In genomic region chr5:103120607-103121200, GRCh38 we compare ENCODE assay signal across 8 cellular contexts. TPM values are rescaled to one million over a fixed set of nuclear protein-coding genes. Genes with fewer than 3 reads are reported as not detected.
DNase-seq lines count a peak whose midpoint lies in the region; ATAC-seq and TF ChIP-seq lines count a peak whose summit lies in the region.

No MANE protein-coding gene starts in this region.

- H3K36me3 ChIP-seq in ascending aorta (no peaks in the 10 kb centered on the region), smooth muscle cell (ENCODE audit: low read depth) (no peaks in the 10 kb centered on the region)

- H3K4me2 ChIP-seq in smooth muscle cell = peak overlapping the region; percentile 95

- H3K79me2 ChIP-seq in smooth muscle cell (ENCODE audit: low read depth) = peaks cover 68% of the 10 kb centered on the region

- intact Hi-C loops in ascending aorta (cut with DNase I) = loop anchor here (2.0 kb wide), 1 partner anchor 138 kb away; the partner anchor contains the start of gene MACIR

- no peak for ATAC-seq in omental fat pad (ENCODE audit: low FRiP score)
- no peak for ATAC-seq in HG02610 (IDR thresholded peaks at IDR 0.05; ENCODE audit: unreplicated experiment)

- H4K20me1 ChIP-seq in smooth muscle cell (ENCODE audit: low read depth) = no peaks in the 10 kb centered on the region

- no peak for TF ChIP-seq CTCF in ascending aorta (IDR thresholded peaks at IDR 0.05)
- no peak for TF ChIP-seq CTCF in smooth muscle cell (IDR thresholded peaks at IDR 0.05; ENCODE audit: borderline replicate concordance, insufficient read depth, poor library complexity, severe bottlenecking)
- no peak for TF ChIP-seq CTCF in omental fat pad (IDR thresholded peaks at IDR 0.05)

- WGBS in smooth muscle cell (ENCODE audit: low lambda C conversion rate) = 3% methylated on average over 17 of the region's 17 CpGs

- peaks cover 6% of the 10 kb centered on the region for H3F3A ChIP-seq in smooth muscle cell (ENCODE audit: low read depth)

- H3K9me3 ChIP-seq in ascending aorta = no peaks in the 10 kb centered on the region
- H3K9me3 ChIP-seq in smooth muscle cell (replicated peaks; ENCODE audit: low read depth) = no peaks in the 10 kb centered on the region

- H3K27me3 ChIP-seq in ascending aorta = no peaks in the 10 kb centered on the region
- no peaks in the 10 kb centered on the region for H3K27me3 ChIP-seq in smooth muscle cell (ENCODE audit: low read depth)

- DNase-seq in activated CD4-positive, alpha-beta T cell treated with anti-CD3 and anti-CD28 coated beads for 48 hours = peak; percentile 10
- DNase-seq in activated CD4-positive, alpha-beta T cell treated with anti-CD3 and anti-CD28 coated beads, Interleukin-2, amount 50 U/mL, for 1 hour = no peak
- DNase-seq in M059J (ENCODE audit: low read depth) = peak; percentile 39
- no peak for DNase-seq in ascending aorta (ENCODE audit: low spot score in 2 of 2)
- DNase-seq in iPS-NIHi11 (ENCODE audit: low spot score) = peak; percentile 26
- DNase-seq in smooth muscle cell (lab: John Stamatoyannopoulos, UW; ENCODE audit: unreplicated experiment) = no peak
- DNase-seq in omental fat pad (ENCODE audit: low spot score) = no peak

- peak overlapping the region; percentile 88 for H2AFZ ChIP-seq in smooth muscle cell (ENCODE audit: low read depth)

- H3K27ac ChIP-seq in ascending aorta (peak overlapping the region; percentile 89 to 93), smooth muscle cell (ENCODE audit: low read depth) (peak overlapping the region; percentile 91)

- peak overlapping the region; percentile 84 to 92 for H3K4me3 ChIP-seq in ascending aorta
- peak overlapping the region; percentile 69 for H3K4me3 ChIP-seq in smooth muscle cell

- peak overlapping the region; percentile 60 for H3K9ac ChIP-seq in smooth muscle cell (ENCODE audit: low read depth)

- peaks cover 0 to 18% of the 10 kb centered on the region in 2 donors for H3K4me1 ChIP-seq in ascending aorta
- H3K4me1 ChIP-seq in smooth muscle cell (ENCODE audit: low read depth) = peaks cover 15% of the 10 kb centered on the region

RNA-seq across cellular contexts. Expression of gene PPIP5K2, which starts 0.6 kb away (rescaled TPM):
- total RNA-seq in M059J (2014; rRNA removed; shearing (Covaris generic)) = 22.4 and 23.4 TPM in 2 replicates
- total RNA-seq in ascending aorta (33.2 TPM), smooth muscle cell (90.3 and 90.5 TPM in 2 replicates), omental fat pad (10 to 100 TPM; 30.1 to 36.9 (median 33.7) TPM)
- polyA plus RNA-seq in smooth muscle cell = 22.6 and 40.8 TPM in 2 replicates

RNA-seq across cellular contexts. Expression of gene GIN1, which starts 0.8 kb away (rescaled TPM):
- total RNA-seq in M059J (2014; rRNA removed; shearing (Covaris generic)) = 4.1 and 7.6 TPM in 2 replicates
- total RNA-seq in ascending aorta (0.21 TPM), smooth muscle cell (4.8 and 16.6 TPM in 2 replicates), omental fat pad (1 to 10 TPM; 2.4 to 5.1 (median 4.2) TPM)
- polyA plus RNA-seq in smooth muscle cell = 3.6 and 5.3 TPM in 2 replicates

Comparison
In these comparisons a context has a peak if more than half of its experiments do, and no peak if none do; other contexts are left out.
1. DNase-seq: peak in activated CD4-positive, alpha-beta T cell treated with anti-CD3 and anti-CD28 coated beads for 48 hours (single experiment), M059J (single experiment) and iPS-NIHi11 (single experiment); none in activated CD4-positive, alpha-beta T cell treated with anti-CD3 and anti-CD28 coated beads, Interleukin-2, amount 50 U/mL, for 1 hour (single experiment), ascending aorta (0 of 2), smooth muscle cell (single experiment) and omental fat pad (single experiment).